Comparison of ENCODE assay signal across 1 cellular context in genomic region chr22:50169181-50169759, GRCh38.
TF ChIP-seq lines count a peak whose summit lies in the region.

No MANE protein-coding gene starts in this region.

TF ChIP-seq in K562, 482 proteins besides CTCF, POLR2A, EP300 and RAD21:
- TF ChIP-seq GTF2E2 (tag; IDR thresholded peaks at IDR 0.05) (no peak), L3MBTL2 (IDR thresholded peaks at IDR 0.05) (peak; percentile 16; the same call in 1 of the 2 replicates)
